Comparison of ENCODE assay signal across 8 cellular contexts in genomic region chr2:12493031-12493513, GRCh38.
DNase-seq lines count a peak whose midpoint lies in the region; ATAC-seq and TF ChIP-seq lines count a peak whose summit lies in the region.

No MANE protein-coding gene starts in this region.

- H3K9ac ChIP-seq in neural progenitor cell: no peak overlapping the region

- H3K4me1 ChIP-seq in neural progenitor cell: no peaks in the 10 kb centered on the region

- H3K4me3 ChIP-seq in choroid plexus epithelial cell (ENCODE audit: low read depth, low read length) (no peak overlapping the region), neural progenitor cell (no peak overlapping the region)

- H3K27me3 Mint-ChIP-seq in neural progenitor cell (ENCODE audit: insufficient read depth, low read depth): no peaks in the 10 kb centered on the region

- H3K36me3 Mint-ChIP-seq in neural progenitor cell: no peaks in the 10 kb centered on the region

- no peak overlapping the region for H3K27ac Mint-ChIP-seq in neural progenitor cell

- no peaks in the 10 kb centered on the region for H3K36me3 ChIP-seq in neural progenitor cell

- H3F3A ChIP-seq in neural progenitor cell (ENCODE audit: low read depth): no peaks in the 10 kb centered on the region

- no peaks in the 10 kb centered on the region for H3K27me3 ChIP-seq in neural progenitor cell

- no peaks in the 10 kb centered on the region for H3K4me1 Mint-ChIP-seq in neural progenitor cell

- TF ChIP-seq CTCF in choroid plexus epithelial cell (conservative IDR thresholded peaks at IDR 0.05; ENCODE audit: low read depth, low read length) (peak; percentile 8), neural progenitor cell (IDR thresholded peaks at IDR 0.05) (no peak)

- no peak overlapping the region for H3K4me2 ChIP-seq in neural progenitor cell

- H4K20me1 ChIP-seq in neural progenitor cell (ENCODE audit: low read depth): no peaks in the 10 kb centered on the region

- no peaks in the 10 kb centered on the region for H3K9me3 Mint-ChIP-seq in neural progenitor cell

- no peak overlapping the region for H3K27ac ChIP-seq in neural progenitor cell

- no peaks in the 10 kb centered on the region for H3K79me2 ChIP-seq in neural progenitor cell (ENCODE audit: low read depth)

- ATAC-seq in SK-N-SH treated with all-trans-retinoic acid at 6 μM for 48 hours (peak; percentile 69), GM21723 (IDR thresholded peaks at IDR 0.05; ENCODE audit: unreplicated experiment) (no peak)

- peak; percentile 46 for DNase-seq in ELF-1 (ENCODE audit: low read depth, low spot score)
- peak; percentile 99 for DNase-seq in choroid plexus epithelial cell (ENCODE audit: low read depth)
- DNase-seq in neural progenitor cell (ENCODE audit: low spot score): no peak
- no peak for DNase-seq in NCI-H1436 (lab: John Stamatoyannopoulos, UW)
- DNase-seq in occipital lobe (lab: John Stamatoyannopoulos, UW): no peak
- no peak for DNase-seq in NCI-H2227 (lab: John Stamatoyannopoulos, UW; ENCODE audit: unreplicated experiment)

- peak overlapping the region; percentile 44 for H2AFZ ChIP-seq in neural progenitor cell (replicated peaks)

- H3K9me3 ChIP-seq in neural progenitor cell (ENCODE audit: low read depth): no peaks in the 10 kb centered on the region

- H3K4me3 Mint-ChIP-seq in neural progenitor cell: no peak overlapping the region

TF ChIP-seq in SK-N-SH treated with all-trans-retinoic acid at 6 μM for 48 hours, 23 proteins besides CTCF, POLR2A, EP300 and RAD21:
- TF ChIP-seq TOX (CRISPR knock-in tag; IDR thresholded peaks at IDR 0.05; ENCODE audit: borderline replicate concordance): no peak
- TF ChIP-seq BACH2 (CRISPR knock-in tag; IDR thresholded peaks at IDR 0.05; ENCODE audit: borderline replicate concordance): no peak
- no peak for TF ChIP-seq ZFP30 (CRISPR knock-in tag; IDR thresholded peaks at IDR 0.05)
- no peak for TF ChIP-seq ZC3H10 (CRISPR knock-in tag; IDR thresholded peaks at IDR 0.05)
- no peak for TF ChIP-seq CSRNP3 (CRISPR knock-in tag; IDR thresholded peaks at IDR 0.05)
- no peak for TF ChIP-seq SNAI2 (CRISPR knock-in tag; IDR thresholded peaks at IDR 0.05)
- no peak for TF ChIP-seq OSR1 (CRISPR knock-in tag; IDR thresholded peaks at IDR 0.05)
- TF ChIP-seq ZFP3 (CRISPR knock-in tag; IDR thresholded peaks at IDR 0.05): no peak
- TF ChIP-seq ZNF70 (CRISPR knock-in tag; IDR thresholded peaks at IDR 0.05): no peak
- no peak for TF ChIP-seq POU6F1 (CRISPR knock-in tag; IDR thresholded peaks at IDR 0.05; ENCODE audit: borderline replicate concordance, low read depth)
- TF ChIP-seq CREB5 (CRISPR knock-in tag; IDR thresholded peaks at IDR 0.05; ENCODE audit: low read depth): no peak
- TF ChIP-seq GLIS3 (CRISPR knock-in tag; IDR thresholded peaks at IDR 0.05): no peak
- no peak for TF ChIP-seq PPARA (CRISPR knock-in tag; IDR thresholded peaks at IDR 0.05; ENCODE audit: borderline replicate concordance)
- TF ChIP-seq ZNF565 (CRISPR knock-in tag; conservative IDR thresholded peaks at IDR 0.05; ENCODE audit: low read depth): no peak
- no peak for TF ChIP-seq ESRRG (CRISPR knock-in tag; IDR thresholded peaks at IDR 0.05)
- TF ChIP-seq PATZ1 (CRISPR knock-in tag; IDR thresholded peaks at IDR 0.05; ENCODE audit: borderline replicate concordance): no peak
- TF ChIP-seq TSHZ2 (CRISPR knock-in tag; IDR thresholded peaks at IDR 0.05): no peak
- no peak for TF ChIP-seq ARNTL (CRISPR knock-in tag; IDR thresholded peaks at IDR 0.05; ENCODE audit: borderline replicate concordance, low read depth)

Comparison
In these comparisons a context has a peak if more than half of its experiments do, and no peak if none do; other contexts are left out.
1. DNase-seq: peak in ELF-1 (single experiment) and choroid plexus epithelial cell (single experiment); none in neural progenitor cell (single experiment), NCI-H1436 (single experiment), occipital lobe (single experiment) and NCI-H2227 (single experiment).